ENCODE assay signal across 8 cellular contexts in the genomic region with DNA sequence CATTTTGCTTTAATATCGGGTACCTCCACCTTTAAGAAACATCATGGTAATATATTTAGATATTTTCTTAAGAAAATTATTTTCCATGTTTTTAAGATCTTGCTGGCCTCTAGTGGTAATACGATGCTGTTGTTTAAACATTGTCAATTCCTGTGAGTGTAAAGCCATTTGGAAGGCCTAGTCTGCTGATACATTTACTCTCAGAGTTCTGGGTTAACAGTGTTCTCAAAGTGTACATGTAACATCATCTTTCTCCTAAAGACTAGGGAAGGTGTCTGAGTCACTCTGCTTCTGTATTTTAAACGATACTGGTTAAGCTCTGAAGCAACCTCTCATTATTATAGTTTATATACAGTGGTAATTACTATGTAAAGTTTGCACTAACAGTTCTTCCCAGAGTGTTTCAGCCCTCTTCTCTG.
DNase-seq lines count a peak whose midpoint lies in the region; ATAC-seq, FAIRE-seq and TF ChIP-seq lines count a peak whose summit lies in the region.

No MANE protein-coding gene starts in this region.

- no peaks in the 10 kb centered on the region for H4K20me1 ChIP-seq in neural cell (ENCODE audit: insufficient read depth)

- peak; percentile 79 for TF ChIP-seq RAD21 in neural cell (conservative IDR thresholded peaks at IDR 0.05)

- no peak overlapping the region for H3K27ac Mint-ChIP-seq in Caco-2 (ENCODE audit: unreplicated experiment)

- ATAC-seq in HG02852 (IDR thresholded peaks at IDR 0.05; ENCODE audit: unreplicated experiment) (no peak), GM18505 (IDR thresholded peaks at IDR 0.05; ENCODE audit: unreplicated experiment) (no peak)

- no peak overlapping the region for H3K4me2 ChIP-seq in neural cell (ENCODE audit: low read length)

- H3K9me3 Mint-ChIP-seq in Caco-2 (ENCODE audit: unreplicated experiment), result no peaks in the 10 kb centered on the region

- intact Hi-C loops in dorsolateral prefrontal cortex (cut with DNase I), result loop anchor here (10.0 kb wide), 1 partner anchor 228 kb away; no protein-coding TSS in a partner anchor
- intact Hi-C loops in Caco-2 (cut with micrococcal nuclease; ENCODE audit: unreplicated experiment), result loop anchor here (1.0 to 5.0 kb wide), 4 partner anchors 191 to 335 kb away; a partner anchor contains a TSS

- no TSS peak for BruUV-seq in Caco-2 (replicated peaks; lab: Mats Ljungman, UMichigan)

- H3K27me3 Mint-ChIP-seq in Caco-2 (ENCODE audit: insufficient read depth, unreplicated experiment), result no peaks in the 10 kb centered on the region

- H3K36me3 ChIP-seq in neural cell (ENCODE audit: insufficient read depth, low read length), result no peaks in the 10 kb centered on the region
- no peaks in the 10 kb centered on the region for H3K36me3 ChIP-seq in Caco-2 (ENCODE audit: control insufficient read depth, insufficient read depth, low read length)

- no peaks in the 10 kb centered on the region for H3K9me2 ChIP-seq in neural cell (ENCODE audit: insufficient read depth, low read length)

- H3K9ac ChIP-seq in neural cell (ENCODE audit: low read length), result no peak overlapping the region

- H3K79me2 ChIP-seq in neural cell (replicated peaks; ENCODE audit: insufficient read depth, low read length), result peaks cover 4% of the 10 kb centered on the region

- POLR2A ChIA-PET in Caco-2 (lab: Charles Lee), result no interaction called here

- TF ChIP-seq CTCF in dorsolateral prefrontal cortex (IDR thresholded peaks at IDR 0.05 in 54 of 56, conservative IDR thresholded peaks at IDR 0.05 in 2 of 56; ENCODE audit: low read depth in 1 of 56, partially characterized antibody in 56 of 56) (peak in 54 of 56 donors; percentile 16 to 66 (median 53)), neural cell (IDR thresholded peaks at IDR 0.05; ENCODE audit: poor library complexity, severe bottlenecking) (peak; percentile 76), Caco-2 (IDR thresholded peaks at IDR 0.05; ENCODE audit: insufficient read depth in 1 of 2, low read depth in 1 of 2, low read length in 1 of 2, severe bottlenecking in 1 of 2, unreplicated experiment in 1 of 2) (peak in 1 of 2 experiments; percentile 45)

- no peak for TF ChIP-seq EP300 in neural cell (conservative IDR thresholded peaks at IDR 0.05; ENCODE audit: poor library complexity, severe bottlenecking)

- peaks cover 10% of the 10 kb centered on the region for H3K36me3 Mint-ChIP-seq in Caco-2 (ENCODE audit: insufficient read depth, unreplicated experiment)

- peaks cover 2% of the 10 kb centered on the region for H3F3A ChIP-seq in neural cell (ENCODE audit: insufficient read depth, low read length, poor library complexity, severe bottlenecking)

- no peaks in the 10 kb centered on the region for H3K9me3 ChIP-seq in neural cell (ENCODE audit: low read length)
- no peaks in the 10 kb centered on the region for H3K9me3 ChIP-seq in Caco-2

- H3K4me3 ChIP-seq in dorsolateral prefrontal cortex (no peak overlapping the region), neural cell (ENCODE audit: low read length) (no peak overlapping the region), Caco-2 (ENCODE audit: low read depth, low read length) (no peak overlapping the region)

- H3K27me3 ChIP-seq in dorsolateral prefrontal cortex (no peaks in the 10 kb centered on the region), neural cell (ENCODE audit: insufficient read depth, low read depth, low read length) (no peaks in the 10 kb centered on the region), Caco-2 (replicated peaks; ENCODE audit: control insufficient read depth, insufficient read depth, low read length) (no peaks in the 10 kb centered on the region)

- peaks cover 2% of the 10 kb centered on the region; the same call in 1 of the 2 replicates for H3K4me1 ChIP-seq in Caco-2

- no peak overlapping the region for H2AFZ ChIP-seq in neural cell (ENCODE audit: low read depth, low read length)

- FAIRE-seq in G401.6 (lab: Jason Lieb, UNC), result peak; percentile 13

- no peak for TF ChIP-seq POLR2A in GM18505 (IDR thresholded peaks at IDR 0.05; ENCODE audit: borderline replicate concordance, extremely low read depth, insufficient read depth, insufficient read length)

- no peak overlapping the region for H3K4me3 Mint-ChIP-seq in Caco-2 (ENCODE audit: unreplicated experiment)

- peak overlapping the region in 23 of 59 donors; percentile 3 to 65 (median 28) for H3K27ac ChIP-seq in dorsolateral prefrontal cortex
- no peak overlapping the region for H3K27ac ChIP-seq in neural cell (ENCODE audit: low read length)

- peaks cover 20% of the 10 kb centered on the region for H3K4me1 Mint-ChIP-seq in Caco-2 (ENCODE audit: low read depth, unreplicated experiment)

- CTCF ChIA-PET in Caco-2 (lab: Charles Lee), result no interaction called here

- DNase-seq in NCI-H226 (peak; percentile 54), dorsolateral prefrontal cortex (no peak), NCI-H748 (lab: John Stamatoyannopoulos, UW; ENCODE audit: unreplicated experiment) (no peak), Caco-2 (no peak)

TF ChIP-seq in neural cell, 6 proteins besides CTCF, POLR2A, EP300 and RAD21:
- TF ChIP-seq EZH2 (IDR thresholded peaks at IDR 0.05; ENCODE audit: borderline replicate concordance, insufficient read depth, low read length, poor library complexity, severe bottlenecking) (no peak), SMC3 (conservative IDR thresholded peaks at IDR 0.05; ENCODE audit: poor library complexity) (peak; percentile 78), TAF1 (IDR thresholded peaks at IDR 0.05; ENCODE audit: low read depth) (no peak), POLR2AphosphoS5 (IDR thresholded peaks at IDR 0.05) (no peak), MXI1 (conservative IDR thresholded peaks at IDR 0.05; ENCODE audit: poor library complexity, severe bottlenecking) (no peak)
- TF ChIP-seq, protein P1, sequence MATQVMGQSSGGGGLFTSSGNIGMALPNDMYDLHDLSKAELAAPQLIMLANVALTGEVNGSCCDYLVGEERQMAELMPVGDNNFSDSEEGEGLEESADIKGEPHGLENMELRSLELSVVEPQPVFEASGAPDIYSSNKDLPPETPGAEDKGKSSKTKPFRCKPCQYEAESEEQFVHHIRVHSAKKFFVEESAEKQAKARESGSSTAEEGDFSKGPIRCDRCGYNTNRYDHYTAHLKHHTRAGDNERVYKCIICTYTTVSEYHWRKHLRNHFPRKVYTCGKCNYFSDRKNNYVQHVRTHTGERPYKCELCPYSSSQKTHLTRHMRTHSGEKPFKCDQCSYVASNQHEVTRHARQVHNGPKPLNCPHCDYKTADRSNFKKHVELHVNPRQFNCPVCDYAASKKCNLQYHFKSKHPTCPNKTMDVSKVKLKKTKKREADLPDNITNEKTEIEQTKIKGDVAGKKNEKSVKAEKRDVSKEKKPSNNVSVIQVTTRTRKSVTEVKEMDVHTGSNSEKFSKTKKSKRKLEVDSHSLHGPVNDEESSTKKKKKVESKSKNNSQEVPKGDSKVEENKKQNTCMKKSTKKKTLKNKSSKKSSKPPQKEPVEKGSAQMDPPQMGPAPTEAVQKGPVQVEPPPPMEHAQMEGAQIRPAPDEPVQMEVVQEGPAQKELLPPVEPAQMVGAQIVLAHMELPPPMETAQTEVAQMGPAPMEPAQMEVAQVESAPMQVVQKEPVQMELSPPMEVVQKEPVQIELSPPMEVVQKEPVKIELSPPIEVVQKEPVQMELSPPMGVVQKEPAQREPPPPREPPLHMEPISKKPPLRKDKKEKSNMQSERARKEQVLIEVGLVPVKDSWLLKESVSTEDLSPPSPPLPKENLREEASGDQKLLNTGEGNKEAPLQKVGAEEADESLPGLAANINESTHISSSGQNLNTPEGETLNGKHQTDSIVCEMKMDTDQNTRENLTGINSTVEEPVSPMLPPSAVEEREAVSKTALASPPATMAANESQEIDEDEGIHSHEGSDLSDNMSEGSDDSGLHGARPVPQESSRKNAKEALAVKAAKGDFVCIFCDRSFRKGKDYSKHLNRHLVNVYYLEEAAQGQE (IDR thresholded peaks at IDR 0.05; ENCODE audit: borderline replicate concordance), result no peak
